In genomic region chr3:23879485-23879884, GRCh38 we compare ENCODE assay signal across 25 cellular contexts. TPM values are rescaled to one million over a fixed set of nuclear protein-coding genes. Genes with fewer than 3 reads are reported as not detected.
DNase-seq lines count a peak whose midpoint lies in the region; ATAC-seq, FAIRE-seq and TF ChIP-seq lines count a peak whose summit lies in the region.
"Had no signal": no experiment of that assay in that cellular context is flagged by ENCODE, and none has a peak within 500 bp of the region (broad histone marks: within the 10 kb centered on the region; RNA-seq: fewer than 3 reads in every experiment).

No MANE protein-coding gene starts in this region.

- peaks cover 11% of the 10 kb centered on the region for H3K36me3 Mint-ChIP-seq in CD4-positive, alpha-beta T cell (ENCODE audit: low read depth)
- peaks cover 83% of the 10 kb centered on the region for H3K36me3 Mint-ChIP-seq in nephron progenitor cell (ENCODE audit: low read depth)
- peaks cover 17 to 20% of the 10 kb centered on the region in 2 donors for H3K36me3 Mint-ChIP-seq in stimulated activated naive B cell treated with anti-CD40 and anti-IgM and Interleukin-4, amounts not matched to agents 10 μg/mL and 1 μg/mL and 100 μg/mL, for 72 hours

- no peak overlapping the region for H3K27ac ChIP-seq in CD4-positive, alpha-beta T cell (ENCODE audit: low read depth, low read length)
- H3K27ac ChIP-seq in VCaP (peak overlapping the region; percentile 34), small intestine (ENCODE audit: low read depth in 1 of 2, low read length in 1 of 2) (no peak overlapping the region), RWPE1 (no peak overlapping the region)
- H3K27ac ChIP-seq: A549; BLaER1 treated with 17β-estradiol and CSF1 and Interleukin-3, amounts not matched to agents 10 nM and 100 nM had no signal

- no peak overlapping the region for H3K4me3 Mint-ChIP-seq in CD4-positive, alpha-beta T cell
- no peak overlapping the region for H3K4me3 Mint-ChIP-seq in nephron progenitor cell
- no peak overlapping the region for H3K4me3 Mint-ChIP-seq in stimulated activated naive B cell treated with anti-CD40 and anti-IgM and Interleukin-4, amounts not matched to agents 10 μg/mL and 1 μg/mL and 100 μg/mL, for 72 hours
- H3K4me3 Mint-ChIP-seq: CD14-positive monocyte; CD4-positive, alpha-beta memory T cell; GM23338; H9 had no signal

- POLR2A ChIA-PET in CD4-positive, alpha-beta T cell (lab: Charles Lee): interaction anchor here (0.6 kb wide), 1 partner anchor 28 kb away, joined by 3 read pairs; no protein-coding TSS in a partner anchor
- POLR2A ChIA-PET in RWPE1 (lab: Yijun Ruan, JAX; ENCODE audit: low non-redundant PET): no interaction called here

- peak overlapping the region; percentile 8 for H3K27ac Mint-ChIP-seq in CD4-positive, alpha-beta T cell
- H3K27ac Mint-ChIP-seq in nephron progenitor cell: peak overlapping the region; percentile 67
- H3K27ac Mint-ChIP-seq in stimulated activated naive B cell treated with anti-CD40 and anti-IgM and Interleukin-4, amounts not matched to agents 10 μg/mL and 1 μg/mL and 100 μg/mL, for 72 hours: peak overlapping the region; percentile 53
- H3K27ac Mint-ChIP-seq: GM23338, H9 had no signal

- H3K4me3 ChIP-seq in small intestine (ENCODE audit: low read depth in 1 of 2, low read length in 2 of 2): no peak overlapping the region
- H3K4me3 ChIP-seq: A549; BLaER1 treated with 17β-estradiol and CSF1 and Interleukin-3, amounts not matched to agents 10 nM and 100 nM; GM23338 had no signal

- FAIRE-seq in small intestine (lab: Jason Lieb, UNC): no peak
- FAIRE-seq: A549, GM12891, GM18507 had no signal

- H3K27me3 ChIP-seq in CD4-positive, alpha-beta T cell (ENCODE audit: control insufficient read depth, insufficient read depth, low read length): no peaks in the 10 kb centered on the region
- H3K27me3 ChIP-seq in small intestine (ENCODE audit: control insufficient read depth in 2 of 2, insufficient read depth in 2 of 2, low read length in 2 of 2): no peaks in the 10 kb centered on the region
- H3K27me3 ChIP-seq: BE2C; BLaER1 treated with 17β-estradiol and CSF1 and Interleukin-3, amounts not matched to agents 10 nM and 100 nM had no signal

- H3K27me3 Mint-ChIP-seq in CD4-positive, alpha-beta T cell: no peaks in the 10 kb centered on the region
- H3K27me3 Mint-ChIP-seq in nephron progenitor cell (ENCODE audit: low read depth, poor library complexity): no peaks in the 10 kb centered on the region
- H3K27me3 Mint-ChIP-seq in stimulated activated naive B cell treated with anti-CD40 and anti-IgM and Interleukin-4, amounts not matched to agents 10 μg/mL and 1 μg/mL and 100 μg/mL, for 72 hours: no peaks in the 10 kb centered on the region
- H3K27me3 Mint-ChIP-seq: CD4-positive, alpha-beta memory T cell had no signal

- no peaks in the 10 kb centered on the region for H3K36me3 ChIP-seq in small intestine (ENCODE audit: control insufficient read depth in 2 of 2, insufficient read depth in 2 of 2, low read length in 2 of 2)
- H3K36me3 ChIP-seq: BE2C had no signal

- intact Hi-C loops in CD4-positive, alpha-beta T cell (cut with DNase I, micrococcal nuclease): no loop called here

- CTCF ChIA-PET in CD4-positive, alpha-beta T cell (lab: Charles Lee): no interaction called here
- CTCF ChIA-PET in RWPE1 (lab: Yijun Ruan, JAX): no interaction called here

- no peaks in the 10 kb centered on the region for H3K9me3 ChIP-seq in CD4-positive, alpha-beta T cell (ENCODE audit: control insufficient read depth, low read length)
- no peaks in the 10 kb centered on the region for H3K9me3 ChIP-seq in small intestine (ENCODE audit: control insufficient read depth, low read depth)
- H3K9me3 ChIP-seq: A549, BE2C had no signal

- 93 to 96% (median 94%) methylated on average over 8 of the region's 8 CpGs for WGBS in small intestine, 3 donors

- no peak for DNase-seq in CD4-positive, alpha-beta T cell
- no peak for DNase-seq in nephron progenitor cell
- no peak for DNase-seq in stimulated activated naive B cell treated with anti-CD40 and anti-IgM and Interleukin-4, amounts not matched to agents 10 μg/mL and 1 μg/mL and 100 μg/mL, for 72 hours
- no peak for DNase-seq in small intestine
- no peak for DNase-seq in RWPE1 (ENCODE audit: low spot score)
- no peak for DNase-seq in activated CD4-positive, CD25-positive, alpha-beta regulatory T cell (lab: John Stamatoyannopoulos, UW)
- DNase-seq: 8988T; ACHN; AML-193; BE2C; Calu3; CD4-positive, alpha-beta memory T cell; COR-L47; DMS53; DMS79 treated with DMSO at 0.1 percent for 48 hours; GF-D8; H9 had no signal

- no peak for ATAC-seq in CD4-positive, alpha-beta T cell (ENCODE audit: poor library complexity)
- ATAC-seq in stimulated activated naive B cell treated with anti-CD40 and anti-IgM and Interleukin-4, amounts not matched to agents 10 μg/mL and 1 μg/mL and 100 μg/mL, for 72 hours (replicated peaks): no peak
- ATAC-seq: A549, GM23338, HCT116 had no signal

- no peak for TF ChIP-seq CTCF in CD4-positive, alpha-beta T cell (IDR thresholded peaks at IDR 0.05)
- TF ChIP-seq CTCF in VCaP (conservative IDR thresholded peaks at IDR 0.05) (no peak), nephron progenitor cell (IDR thresholded peaks at IDR 0.05) (no peak), RWPE1 (conservative IDR thresholded peaks at IDR 0.05; ENCODE audit: low read depth) (no peak)

- H3K4me1 ChIP-seq in small intestine (ENCODE audit: control insufficient read depth in 2 of 2, insufficient read depth in 1 of 2, low read depth in 1 of 2, low read length in 1 of 2): no peaks in the 10 kb centered on the region
- H3K4me1 ChIP-seq: BE2C had no signal

- no peaks in the 10 kb centered on the region for H3K9me3 Mint-ChIP-seq in CD4-positive, alpha-beta T cell
- H3K9me3 Mint-ChIP-seq in nephron progenitor cell: peaks cover 53% of the 10 kb centered on the region
- H3K9me3 Mint-ChIP-seq in stimulated activated naive B cell treated with anti-CD40 and anti-IgM and Interleukin-4, amounts not matched to agents 10 μg/mL and 1 μg/mL and 100 μg/mL, for 72 hours: peaks cover 0 to 2% of the 10 kb centered on the region in 2 donors
- H3K9me3 Mint-ChIP-seq: CD4-positive, alpha-beta memory T cell had no signal

- peaks cover 69% of the 10 kb centered on the region for H3K4me1 Mint-ChIP-seq in CD4-positive, alpha-beta T cell (ENCODE audit: low read depth)
- peaks cover 50% of the 10 kb centered on the region for H3K4me1 Mint-ChIP-seq in nephron progenitor cell
- peaks cover 32 to 70% of the 10 kb centered on the region in 2 donors for H3K4me1 Mint-ChIP-seq in stimulated activated naive B cell treated with anti-CD40 and anti-IgM and Interleukin-4, amounts not matched to agents 10 μg/mL and 1 μg/mL and 100 μg/mL, for 72 hours

RNA-seq across cellular contexts. Expression of gene NKIRAS1, which starts 37.3 kb away (rescaled TPM):
- total RNA-seq in CD4-positive, alpha-beta T cell: 1 to 10 TPM; 3.2 to 3.8 TPM
- polyA plus RNA-seq in small intestine: 1 to 10 TPM; 4.0 to 5.1 (median 4.2) TPM

RNA-seq across cellular contexts. Expression of gene RPL15, which starts 37.4 kb away (rescaled TPM):
- 1,000 to 10,000 TPM; 2,331 to 2,343 TPM for total RNA-seq in CD4-positive, alpha-beta T cell
- 1,000 to 10,000 TPM; 1,526 to 3,526 (median 3,011) TPM for polyA plus RNA-seq in small intestine

Comparison
In these comparisons a context has a peak if more than half of its experiments do, and no peak if none do; other contexts are left out.
1. H3K27ac Mint-ChIP-seq: peak in every context shown above with its lines; median percentile 67 in nephron progenitor cell; 53 in stimulated activated naive B cell treated with anti-CD40 and anti-IgM and Interleukin-4, amounts not matched to agents 10 μg/mL and 1 μg/mL and 100 μg/mL, for 72 hours; 8 in CD4-positive, alpha-beta T cell.